1 cellular context compared by ENCODE assay signal in the genomic region with DNA sequence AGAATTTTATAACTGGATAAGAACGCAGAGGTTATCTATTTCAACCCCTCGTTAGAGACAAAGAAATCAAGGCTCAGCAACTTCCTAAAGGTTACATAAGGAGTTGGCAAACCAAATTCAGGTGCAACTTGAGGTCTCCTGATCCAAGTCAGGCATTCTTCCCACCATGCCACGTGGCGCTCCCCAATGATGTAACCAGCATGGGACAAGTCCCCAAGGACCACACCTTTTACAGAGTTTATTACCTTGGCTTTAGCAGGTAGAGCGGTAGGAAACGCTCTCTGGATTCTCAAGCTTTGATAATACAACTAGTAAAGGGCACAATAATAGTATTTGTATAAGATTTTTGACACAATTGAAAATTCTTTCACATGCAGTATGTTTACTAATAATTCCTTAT.
TF ChIP-seq lines count a peak whose summit lies in the region.

No MANE protein-coding gene starts in this region.

TF ChIP-seq in H1, 55 proteins besides CTCF, POLR2A, EP300 and RAD21:
- TF ChIP-seq KDM5A (IDR thresholded peaks at IDR 0.05; ENCODE audit: low read length) (no peak), ZNF274 (IDR thresholded peaks at IDR 0.05; ENCODE audit: borderline replicate concordance, extremely low read depth, low read length) (no peak), CREB1 (IDR thresholded peaks at IDR 0.05) (peak; percentile 74), CBX5 (IDR thresholded peaks at IDR 0.05; ENCODE audit: low read depth, low read length) (no peak), KDM4A (IDR thresholded peaks at IDR 0.05; ENCODE audit: low read depth, low read length, severe bottlenecking) (no peak), RNF2 (IDR thresholded peaks at IDR 0.05; ENCODE audit: borderline replicate concordance, low read depth, low read length, missing control alignments, poor library complexity, severe bottlenecking) (no peak), HDAC6 (IDR thresholded peaks at IDR 0.05; ENCODE audit: low read depth, low read length) (no peak), CEBPB (IDR thresholded peaks at IDR 0.05; ENCODE audit: low read depth, low read length) (no peak)
- TF ChIP-seq, protein P1, sequence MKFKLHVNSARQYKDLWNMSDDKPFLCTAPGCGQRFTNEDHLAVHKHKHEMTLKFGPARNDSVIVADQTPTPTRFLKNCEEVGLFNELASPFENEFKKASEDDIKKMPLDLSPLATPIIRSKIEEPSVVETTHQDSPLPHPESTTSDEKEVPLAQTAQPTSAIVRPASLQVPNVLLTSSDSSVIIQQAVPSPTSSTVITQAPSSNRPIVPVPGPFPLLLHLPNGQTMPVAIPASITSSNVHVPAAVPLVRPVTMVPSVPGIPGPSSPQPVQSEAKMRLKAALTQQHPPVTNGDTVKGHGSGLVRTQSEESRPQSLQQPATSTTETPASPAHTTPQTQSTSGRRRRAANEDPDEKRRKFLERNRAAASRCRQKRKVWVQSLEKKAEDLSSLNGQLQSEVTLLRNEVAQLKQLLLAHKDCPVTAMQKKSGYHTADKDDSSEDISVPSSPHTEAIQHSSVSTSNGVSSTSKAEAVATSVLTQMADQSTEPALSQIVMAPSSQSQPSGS (IDR thresholded peaks at IDR 0.05; ENCODE audit: low read length): no peak
